In the genomic region with DNA sequence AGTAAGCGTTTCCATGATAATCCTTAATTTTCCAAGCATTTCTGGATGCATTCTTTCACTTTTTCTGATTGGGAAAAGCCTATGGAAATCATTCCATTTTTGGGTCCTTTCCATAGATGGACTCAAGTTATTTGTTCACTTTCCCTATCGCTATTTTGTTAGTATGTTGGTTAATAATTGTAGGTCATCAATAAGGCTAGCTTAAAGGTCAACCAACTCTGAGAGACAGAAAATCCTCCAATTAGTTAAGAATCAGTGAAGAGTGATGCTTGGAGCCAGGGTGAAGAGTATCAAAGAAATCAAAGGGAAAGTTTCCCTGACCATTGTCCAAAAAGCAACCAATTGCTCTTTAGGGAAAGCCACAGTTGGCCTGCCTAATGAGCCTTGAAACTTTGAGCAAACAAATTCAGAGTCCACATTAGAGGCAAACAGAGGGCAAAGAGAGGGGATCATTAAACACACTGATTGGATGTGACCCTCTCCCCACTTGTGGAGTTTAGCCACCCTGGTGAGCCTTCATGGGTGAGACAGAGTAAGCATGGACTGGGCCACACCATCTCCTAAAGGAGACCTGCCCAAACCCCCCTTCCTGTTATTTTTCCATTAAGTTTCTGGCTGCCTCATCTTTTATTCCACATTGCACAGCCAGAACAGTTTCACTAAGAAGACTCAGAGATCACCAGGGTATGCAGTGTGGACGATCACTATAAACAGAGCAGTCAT, we compare ENCODE assay signal across 1 cellular context.
TF ChIP-seq lines count a peak whose summit lies in the region.

No MANE protein-coding gene starts in this region.

TF ChIP-seq in HepG2, 621 proteins besides CTCF, POLR2A, EP300 and RAD21 (continued from another document and continues in another):
- TF ChIP-seq ZNF275 (CRISPR knock-in tag; IDR thresholded peaks at IDR 0.05; ENCODE audit: borderline replicate concordance) (no peak), STAT5B (CRISPR knock-in tag; IDR thresholded peaks at IDR 0.05) (0 out of 2 replicates have a peak, but pooled peaks have one; percentile 38), ASH2L (IDR thresholded peaks at IDR 0.05; ENCODE audit: insufficient read length, low read depth, low read length) (peak; percentile 72), ZSCAN30 (CRISPR knock-in tag; IDR thresholded peaks at IDR 0.05) (no peak), ZNF281 (CRISPR knock-in tag; IDR thresholded peaks at IDR 0.05; ENCODE audit: borderline replicate concordance) (0 out of 2 replicates have a peak, but pooled peaks have one; percentile 15), FIP1L1 (IDR thresholded peaks at IDR 0.05; ENCODE audit: borderline replicate concordance, insufficient read depth, low read depth, low read length) (no peak), ZNF747 (CRISPR knock-in tag; IDR thresholded peaks at IDR 0.05; ENCODE audit: borderline replicate concordance) (no peak), ZNF350 (CRISPR knock-in tag; IDR thresholded peaks at IDR 0.05; ENCODE audit: borderline replicate concordance, low read depth) (peak; percentile 58; the same call in 1 of the 2 replicates), ZNF780A (CRISPR knock-in tag; IDR thresholded peaks at IDR 0.05) (no peak), SCMH1 (CRISPR knock-in tag; IDR thresholded peaks at IDR 0.05; ENCODE audit: borderline replicate concordance) (no peak), NFRKB (IDR thresholded peaks at IDR 0.05) (no peak), SNAI1 (CRISPR knock-in tag; IDR thresholded peaks at IDR 0.05; ENCODE audit: borderline replicate concordance) (no peak), GABPB1 (CRISPR knock-in tag; IDR thresholded peaks at IDR 0.05) (0 out of 2 replicates have a peak, but pooled peaks have one; percentile 19), CEBPB (IDR thresholded peaks at IDR 0.05; ENCODE audit: borderline replicate concordance, low read depth, low read length) (no peak; the same call in 1 of the 2 replicates), HNRNPK (IDR thresholded peaks at IDR 0.05; ENCODE audit: low read depth, low read length, poor library complexity, severe bottlenecking) (no peak), GFI1 (CRISPR knock-in tag; IDR thresholded peaks at IDR 0.05; ENCODE audit: borderline replicate concordance) (peak; percentile 95), ZNF234 (CRISPR knock-in tag; conservative IDR thresholded peaks at IDR 0.05) (0 out of 2 replicates have a peak, but pooled peaks have one; percentile 70), ZBTB7B (CRISPR knock-in tag; IDR thresholded peaks at IDR 0.05) (peak; percentile 78; the same call in 1 of the 2 replicates), ZSCAN22 (CRISPR knock-in tag; IDR thresholded peaks at IDR 0.05) (no peak), DMTF1 (CRISPR knock-in tag; IDR thresholded peaks at IDR 0.05) (no peak), ZGPAT (CRISPR knock-in tag; IDR thresholded peaks at IDR 0.05) (peak; percentile 64; the same call in 1 of the 2 replicates), MLX (CRISPR knock-in tag; IDR thresholded peaks at IDR 0.05) (peak; percentile 33; the same call in 1 of the 2 replicates), ZNF496 (CRISPR knock-in tag; IDR thresholded peaks at IDR 0.05; ENCODE audit: insufficient replicate concordance) (no peak), MED1 (CRISPR knock-in tag; IDR thresholded peaks at IDR 0.05) (peak; percentile 83; the same call in 1 of the 2 replicates), MIXL1 (CRISPR knock-in tag; IDR thresholded peaks at IDR 0.05) (peak; percentile 98), ZNF773 (CRISPR knock-in tag; IDR thresholded peaks at IDR 0.05; ENCODE audit: borderline replicate concordance) (no peak), PHF21A (CRISPR knock-in tag; IDR thresholded peaks at IDR 0.05) (peak; percentile 94), MXD3 (CRISPR knock-in tag; IDR thresholded peaks at IDR 0.05) (no peak), NAIF1 (CRISPR knock-in tag; IDR thresholded peaks at IDR 0.05; ENCODE audit: borderline replicate concordance) (no peak), SOX5 (CRISPR knock-in tag; IDR thresholded peaks at IDR 0.05; ENCODE audit: borderline replicate concordance) (peak; percentile 88)
- TF ChIP-seq, protein P1, sequence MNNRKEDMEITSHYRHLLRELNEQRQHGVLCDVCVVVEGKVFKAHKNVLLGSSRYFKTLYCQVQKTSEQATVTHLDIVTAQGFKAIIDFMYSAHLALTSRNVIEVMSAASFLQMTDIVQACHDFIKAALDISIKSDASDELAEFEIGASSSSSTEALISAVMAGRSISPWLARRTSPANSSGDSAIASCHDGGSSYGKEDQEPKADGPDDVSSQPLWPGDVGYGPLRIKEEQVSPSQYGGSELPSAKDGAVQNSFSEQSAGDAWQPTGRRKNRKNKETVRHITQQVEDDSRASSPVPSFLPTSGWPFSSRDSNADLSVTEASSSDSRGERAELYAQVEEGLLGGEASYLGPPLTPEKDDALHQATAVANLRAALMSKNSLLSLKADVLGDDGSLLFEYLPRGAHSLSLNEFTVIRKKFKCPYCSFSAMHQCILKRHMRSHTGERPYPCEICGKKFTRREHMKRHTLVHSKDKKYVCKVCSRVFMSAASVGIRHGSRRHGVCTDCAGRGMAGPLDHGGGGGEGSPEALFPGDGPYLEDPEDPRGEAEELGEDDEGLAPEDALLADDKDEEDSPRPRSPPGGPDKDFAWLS (CRISPR knock-in tag; IDR thresholded peaks at IDR 0.05; ENCODE audit: borderline replicate concordance): no peak
- TF ChIP-seq, protein P2, sequence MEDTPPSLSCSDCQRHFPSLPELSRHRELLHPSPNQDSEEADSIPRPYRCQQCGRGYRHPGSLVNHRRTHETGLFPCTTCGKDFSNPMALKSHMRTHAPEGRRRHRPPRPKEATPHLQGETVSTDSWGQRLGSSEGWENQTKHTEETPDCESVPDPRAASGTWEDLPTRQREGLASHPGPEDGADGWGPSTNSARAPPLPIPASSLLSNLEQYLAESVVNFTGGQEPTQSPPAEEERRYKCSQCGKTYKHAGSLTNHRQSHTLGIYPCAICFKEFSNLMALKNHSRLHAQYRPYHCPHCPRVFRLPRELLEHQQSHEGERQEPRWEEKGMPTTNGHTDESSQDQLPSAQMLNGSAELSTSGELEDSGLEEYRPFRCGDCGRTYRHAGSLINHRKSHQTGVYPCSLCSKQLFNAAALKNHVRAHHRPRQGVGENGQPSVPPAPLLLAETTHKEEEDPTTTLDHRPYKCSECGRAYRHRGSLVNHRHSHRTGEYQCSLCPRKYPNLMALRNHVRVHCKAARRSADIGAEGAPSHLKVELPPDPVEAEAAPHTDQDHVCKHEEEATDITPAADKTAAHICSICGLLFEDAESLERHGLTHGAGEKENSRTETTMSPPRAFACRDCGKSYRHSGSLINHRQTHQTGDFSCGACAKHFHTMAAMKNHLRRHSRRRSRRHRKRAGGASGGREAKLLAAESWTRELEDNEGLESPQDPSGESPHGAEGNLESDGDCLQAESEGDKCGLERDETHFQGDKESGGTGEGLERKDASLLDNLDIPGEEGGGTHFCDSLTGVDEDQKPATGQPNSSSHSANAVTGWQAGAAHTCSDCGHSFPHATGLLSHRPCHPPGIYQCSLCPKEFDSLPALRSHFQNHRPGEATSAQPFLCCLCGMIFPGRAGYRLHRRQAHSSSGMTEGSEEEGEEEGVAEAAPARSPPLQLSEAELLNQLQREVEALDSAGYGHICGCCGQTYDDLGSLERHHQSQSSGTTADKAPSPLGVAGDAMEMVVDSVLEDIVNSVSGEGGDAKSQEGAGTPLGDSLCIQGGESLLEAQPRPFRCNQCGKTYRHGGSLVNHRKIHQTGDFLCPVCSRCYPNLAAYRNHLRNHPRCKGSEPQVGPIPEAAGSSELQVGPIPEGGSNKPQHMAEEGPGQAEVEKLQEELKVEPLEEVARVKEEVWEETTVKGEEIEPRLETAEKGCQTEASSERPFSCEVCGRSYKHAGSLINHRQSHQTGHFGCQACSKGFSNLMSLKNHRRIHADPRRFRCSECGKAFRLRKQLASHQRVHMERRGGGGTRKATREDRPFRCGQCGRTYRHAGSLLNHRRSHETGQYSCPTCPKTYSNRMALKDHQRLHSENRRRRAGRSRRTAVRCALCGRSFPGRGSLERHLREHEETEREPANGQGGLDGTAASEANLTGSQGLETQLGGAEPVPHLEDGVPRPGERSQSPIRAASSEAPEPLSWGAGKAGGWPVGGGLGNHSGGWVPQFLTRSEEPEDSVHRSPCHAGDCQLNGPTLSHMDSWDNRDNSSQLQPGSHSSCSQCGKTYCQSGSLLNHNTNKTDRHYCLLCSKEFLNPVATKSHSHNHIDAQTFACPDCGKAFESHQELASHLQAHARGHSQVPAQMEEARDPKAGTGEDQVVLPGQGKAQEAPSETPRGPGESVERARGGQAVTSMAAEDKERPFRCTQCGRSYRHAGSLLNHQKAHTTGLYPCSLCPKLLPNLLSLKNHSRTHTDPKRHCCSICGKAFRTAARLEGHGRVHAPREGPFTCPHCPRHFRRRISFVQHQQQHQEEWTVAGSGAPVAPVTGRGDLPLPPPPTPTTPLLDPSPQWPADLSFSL (CRISPR knock-in tag; IDR thresholded peaks at IDR 0.05): no peak
- TF ChIP-seq, protein P3, sequence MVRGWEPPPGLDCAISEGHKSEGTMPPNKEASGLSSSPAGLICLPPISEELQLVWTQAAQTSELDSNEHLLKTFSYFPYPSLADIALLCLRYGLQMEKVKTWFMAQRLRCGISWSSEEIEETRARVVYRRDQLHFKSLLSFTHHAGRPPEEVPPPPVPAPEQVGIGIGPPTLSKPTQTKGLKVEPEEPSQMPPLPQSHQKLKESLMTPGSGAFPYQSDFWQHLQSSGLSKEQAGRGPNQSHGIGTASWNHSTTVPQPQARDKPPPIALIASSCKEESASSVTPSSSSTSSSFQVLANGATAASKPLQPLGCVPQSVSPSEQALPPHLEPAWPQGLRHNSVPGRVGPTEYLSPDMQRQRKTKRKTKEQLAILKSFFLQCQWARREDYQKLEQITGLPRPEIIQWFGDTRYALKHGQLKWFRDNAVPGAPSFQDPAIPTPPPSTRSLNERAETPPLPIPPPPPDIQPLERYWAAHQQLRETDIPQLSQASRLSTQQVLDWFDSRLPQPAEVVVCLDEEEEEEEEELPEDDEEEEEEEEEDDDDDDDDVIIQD (CRISPR knock-in tag; IDR thresholded peaks at IDR 0.05; ENCODE audit: low read depth): peak; percentile 89; the same call in 1 of the 2 replicates
